7 cellular contexts compared by ENCODE assay signal in the genomic region with DNA sequence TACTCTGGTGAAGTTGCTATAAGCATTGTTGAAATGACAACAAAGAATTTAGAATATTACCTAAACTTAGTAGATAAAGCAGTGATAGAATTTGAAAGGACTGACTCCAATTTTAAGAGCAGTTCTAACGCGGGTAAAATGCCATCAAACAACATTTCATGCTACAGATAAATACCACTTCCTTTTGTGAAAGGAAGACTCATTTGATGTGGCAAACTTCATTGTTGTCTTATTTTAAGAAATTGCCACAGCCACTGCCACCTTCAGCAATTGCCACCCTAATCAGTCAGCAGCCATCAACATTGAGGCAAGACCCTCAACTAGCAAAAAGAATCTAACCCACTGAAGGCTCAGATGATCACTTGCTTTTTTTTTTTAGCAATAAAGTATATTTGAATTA.
DNase-seq lines count a peak whose midpoint lies in the region; ATAC-seq and TF ChIP-seq lines count a peak whose summit lies in the region.
"Not testable (repeated sequence)": the region's sequence is repeated elsewhere in the genome, so short reads cannot be mapped to it uniquely, and the experiment has no call there.

No MANE protein-coding gene starts in this region.

- not testable (repeated sequence) for H3K27me3 Mint-ChIP-seq in CD8-positive, alpha-beta memory T cell; activated CD4-positive, alpha-beta T cell treated with anti-CD3 and anti-CD28 coated beads, Interleukin-2, amount 10 ng/mL, durations not matched to agents 7 days and 5 days; activated T-cell treated with anti-CD3 and anti-CD28 coated beads, Interleukin-2, amount 50 U/mL, for 4 hours (ENCODE audit: low read depth); activated naive CD4-positive, alpha-beta T cell treated with anti-CD3 and anti-CD28 coated beads, Interleukin-2, amount 10 ng/mL, durations not matched to agents 7 days and 5 days; effector memory CD8-positive, alpha-beta T cell; stimulated activated naive CD8-positive, alpha-beta T cell treated with anti-CD3 and anti-CD28 coated beads, Interleukin-15, amount 100 ng/mL, for 72 hours

- intact Hi-C loops in OCI-LY7 (cut with micrococcal nuclease; ENCODE audit: unreplicated experiment) = loop anchor here (5.0 kb wide), 1 partner anchor 508 kb away; the partner anchor contains the start of gene CTSC

- POLR2A ChIA-PET in CD8-positive, alpha-beta memory T cell (lab: Charles Lee); OCI-LY7 (lab: Charles Lee); activated CD4-positive, alpha-beta T cell treated with anti-CD3 and anti-CD28 coated beads, Interleukin-2, amount 10 ng/mL, durations not matched to agents 7 days and 5 days (lab: Charles Lee): not testable (repeated sequence)

- H3K36me3 Mint-ChIP-seq in CD8-positive, alpha-beta memory T cell; activated T-cell treated with anti-CD3 and anti-CD28 coated beads, Interleukin-2, amount 50 U/mL, for 4 hours (ENCODE audit: insufficient read depth); effector memory CD8-positive, alpha-beta T cell (ENCODE audit: insufficient read depth): not testable (repeated sequence)
- peaks cover 26% of the 10 kb centered on the region for H3K36me3 Mint-ChIP-seq in activated CD4-positive, alpha-beta T cell treated with anti-CD3 and anti-CD28 coated beads, Interleukin-2, amount 10 ng/mL, durations not matched to agents 7 days and 5 days (ENCODE audit: low read depth)
- peaks cover 31% of the 10 kb centered on the region for H3K36me3 Mint-ChIP-seq in activated naive CD4-positive, alpha-beta T cell treated with anti-CD3 and anti-CD28 coated beads, Interleukin-2, amount 10 ng/mL, durations not matched to agents 7 days and 5 days

- peak overlapping the region in 7 of 8 donors; percentile 50 to 89 (median 58) for H3K27ac Mint-ChIP-seq in CD8-positive, alpha-beta memory T cell
- peak overlapping the region; percentile 97 for H3K27ac Mint-ChIP-seq in activated CD4-positive, alpha-beta T cell treated with anti-CD3 and anti-CD28 coated beads, Interleukin-2, amount 10 ng/mL, durations not matched to agents 7 days and 5 days
- peak overlapping the region; percentile 98 for H3K27ac Mint-ChIP-seq in activated naive CD4-positive, alpha-beta T cell treated with anti-CD3 and anti-CD28 coated beads, Interleukin-2, amount 10 ng/mL, durations not matched to agents 7 days and 5 days
- H3K27ac Mint-ChIP-seq in effector memory CD8-positive, alpha-beta T cell; stimulated activated naive CD8-positive, alpha-beta T cell treated with anti-CD3 and anti-CD28 coated beads, Interleukin-15, amount 100 ng/mL, for 72 hours: not testable (repeated sequence)

- CTCF ChIA-PET in CD8-positive, alpha-beta memory T cell (lab: Charles Lee); OCI-LY7 (lab: Charles Lee; ENCODE audit: unreplicated experiment); activated CD4-positive, alpha-beta T cell treated with anti-CD3 and anti-CD28 coated beads, Interleukin-2, amount 10 ng/mL, durations not matched to agents 7 days and 5 days (lab: Charles Lee); activated naive CD4-positive, alpha-beta T cell treated with anti-CD3 and anti-CD28 coated beads, Interleukin-2, amount 10 ng/mL, durations not matched to agents 7 days and 5 days (lab: Charles Lee): not testable (repeated sequence)

- not testable (repeated sequence) for H3K9me3 ChIP-seq in CD8-positive, alpha-beta memory T cell (ENCODE audit: low read length); OCI-LY7 (ENCODE audit: low read length)

- H3K36me3 ChIP-seq in CD8-positive, alpha-beta memory T cell (ENCODE audit: insufficient read depth, low read length); OCI-LY7 (ENCODE audit: insufficient read depth, low read length): not testable (repeated sequence)

- DNase-seq in CD8-positive, alpha-beta memory T cell = peak in 2 of 5 donors; percentile 63 to 71
- DNase-seq in OCI-LY7 (ENCODE audit: low spot score) = peak; percentile 46
- DNase-seq in activated CD4-positive, alpha-beta T cell treated with anti-CD3 and anti-CD28 coated beads, Interleukin-2, amount 10 ng/mL, durations not matched to agents 7 days and 5 days = peak; percentile 57
- DNase-seq in activated T-cell treated with anti-CD3 and anti-CD28 coated beads, Interleukin-2, amount 50 U/mL, for 4 hours; effector memory CD8-positive, alpha-beta T cell; stimulated activated naive CD8-positive, alpha-beta T cell treated with anti-CD3 and anti-CD28 coated beads, Interleukin-15, amount 100 ng/mL, for 72 hours: not testable (repeated sequence)
- DNase-seq in activated naive CD4-positive, alpha-beta T cell treated with anti-CD3 and anti-CD28 coated beads, Interleukin-2, amount 10 ng/mL, durations not matched to agents 7 days and 5 days = peak; percentile 44

- not testable (repeated sequence) for H3K27me3 ChIP-seq in CD8-positive, alpha-beta memory T cell (ENCODE audit: insufficient read depth, low read length, poor library complexity, severe bottlenecking)

- H4K20me1 ChIP-seq in OCI-LY7 (ENCODE audit: insufficient read depth, low read length) = not testable (repeated sequence)

- H3K4me3 ChIP-seq in CD8-positive, alpha-beta memory T cell (ENCODE audit: low read length) = peak overlapping the region; percentile 40
- H3K4me3 ChIP-seq in OCI-LY7 (ENCODE audit: low read depth, low read length, poor library complexity, severe bottlenecking) = peak overlapping the region; percentile 8

- BruUV-seq in OCI-LY7 (replicated peaks; lab: Mats Ljungman, UMichigan) = not testable (repeated sequence)

- ATAC-seq in activated T-cell treated with anti-CD3 and anti-CD28 coated beads, Interleukin-2, amount 50 U/mL, for 4 hours = not testable (repeated sequence)
- ATAC-seq in effector memory CD8-positive, alpha-beta T cell (replicated peaks) = peak; percentile 49
- peak; percentile 63 for ATAC-seq in stimulated activated naive CD8-positive, alpha-beta T cell treated with anti-CD3 and anti-CD28 coated beads, Interleukin-15, amount 100 ng/mL, for 72 hours

- not testable (repeated sequence) for H3K27ac ChIP-seq in CD8-positive, alpha-beta memory T cell (ENCODE audit: low read depth, low read length)
- H3K27ac ChIP-seq in OCI-LY7 (ENCODE audit: low read depth, low read length, poor library complexity, severe bottlenecking) = peak overlapping the region; percentile 96

- H2AFZ ChIP-seq in OCI-LY7 (ENCODE audit: low read length) = peak overlapping the region; percentile 84; the same call in 1 of the 2 replicates

- H3K4me2 ChIP-seq in OCI-LY7 (ENCODE audit: low read length) = peak overlapping the region; percentile 54

- not testable (repeated sequence) for TF ChIP-seq CTCF in OCI-LY7 (conservative IDR thresholded peaks at IDR 0.05; ENCODE audit: low read length)

- peaks cover 38 to 59% (median 47%) of the 10 kb centered on the region in 3 donors for H3K4me1 Mint-ChIP-seq in CD8-positive, alpha-beta memory T cell
- H3K4me1 Mint-ChIP-seq in activated CD4-positive, alpha-beta T cell treated with anti-CD3 and anti-CD28 coated beads, Interleukin-2, amount 10 ng/mL, durations not matched to agents 7 days and 5 days = peaks cover 58% of the 10 kb centered on the region
- H3K4me1 Mint-ChIP-seq in activated T-cell treated with anti-CD3 and anti-CD28 coated beads, Interleukin-2, amount 50 U/mL, for 4 hours (ENCODE audit: low read depth) = peaks cover 52% of the 10 kb centered on the region
- peaks cover 54% of the 10 kb centered on the region for H3K4me1 Mint-ChIP-seq in activated naive CD4-positive, alpha-beta T cell treated with anti-CD3 and anti-CD28 coated beads, Interleukin-2, amount 10 ng/mL, durations not matched to agents 7 days and 5 days
- not testable (repeated sequence) for H3K4me1 Mint-ChIP-seq in effector memory CD8-positive, alpha-beta T cell (ENCODE audit: low read depth in 2 of 2)
- H3K4me1 Mint-ChIP-seq in stimulated activated naive CD8-positive, alpha-beta T cell treated with anti-CD3 and anti-CD28 coated beads, Interleukin-15, amount 100 ng/mL, for 72 hours = peaks cover 34% of the 10 kb centered on the region

- peak overlapping the region in 6 of 7 donors; percentile 39 to 64 (median 60) for H3K4me3 Mint-ChIP-seq in CD8-positive, alpha-beta memory T cell
- peak overlapping the region; percentile 57 for H3K4me3 Mint-ChIP-seq in activated CD4-positive, alpha-beta T cell treated with anti-CD3 and anti-CD28 coated beads, Interleukin-2, amount 10 ng/mL, durations not matched to agents 7 days and 5 days
- peak overlapping the region; percentile 29 for H3K4me3 Mint-ChIP-seq in activated T-cell treated with anti-CD3 and anti-CD28 coated beads, Interleukin-2, amount 50 U/mL, for 4 hours
- H3K4me3 Mint-ChIP-seq in activated naive CD4-positive, alpha-beta T cell treated with anti-CD3 and anti-CD28 coated beads, Interleukin-2, amount 10 ng/mL, durations not matched to agents 7 days and 5 days = peak overlapping the region; percentile 37
- peak overlapping the region in 1 of 2 donors; percentile 31 for H3K4me3 Mint-ChIP-seq in effector memory CD8-positive, alpha-beta T cell
- peak overlapping the region in 1 of 2 donors; percentile 6 for H3K4me3 Mint-ChIP-seq in stimulated activated naive CD8-positive, alpha-beta T cell treated with anti-CD3 and anti-CD28 coated beads, Interleukin-15, amount 100 ng/mL, for 72 hours

- peaks cover 46% of the 10 kb centered on the region for H3K4me1 ChIP-seq in CD8-positive, alpha-beta memory T cell (ENCODE audit: insufficient read depth, low read length)
- peaks cover 63% of the 10 kb centered on the region for H3K4me1 ChIP-seq in OCI-LY7 (ENCODE audit: insufficient read depth, low read length, poor library complexity, severe bottlenecking)

- not testable (repeated sequence) for H3K9me3 Mint-ChIP-seq in CD8-positive, alpha-beta memory T cell; activated T-cell treated with anti-CD3 and anti-CD28 coated beads, Interleukin-2, amount 50 U/mL, for 4 hours; stimulated activated naive CD8-positive, alpha-beta T cell treated with anti-CD3 and anti-CD28 coated beads, Interleukin-15, amount 100 ng/mL, for 72 hours
- peaks cover 27% of the 10 kb centered on the region for H3K9me3 Mint-ChIP-seq in activated CD4-positive, alpha-beta T cell treated with anti-CD3 and anti-CD28 coated beads, Interleukin-2, amount 10 ng/mL, durations not matched to agents 7 days and 5 days
- H3K9me3 Mint-ChIP-seq in activated naive CD4-positive, alpha-beta T cell treated with anti-CD3 and anti-CD28 coated beads, Interleukin-2, amount 10 ng/mL, durations not matched to agents 7 days and 5 days = peaks cover 22% of the 10 kb centered on the region
- H3K9me3 Mint-ChIP-seq in effector memory CD8-positive, alpha-beta T cell = peaks cover 4 to 16% of the 10 kb centered on the region in 2 donors

- H3K79me2 ChIP-seq in OCI-LY7 (ENCODE audit: insufficient read depth, low read depth, low read length) = not testable (repeated sequence)

- H3K9me2 ChIP-seq in OCI-LY7 (ENCODE audit: insufficient read depth, low read length) = not testable (repeated sequence)
